In genomic region chr2:11410101-11410500, GRCh38 we compare ENCODE assay signal across 1 cellular context.
TF ChIP-seq lines count a peak whose summit lies in the region.

No MANE protein-coding gene starts in this region.

TF ChIP-seq in HepG2, 621 proteins besides CTCF, POLR2A, EP300 and RAD21 (continued from another document):
- no peak for TF ChIP-seq GRHL1 (CRISPR knock-in tag; conservative IDR thresholded peaks at IDR 0.05)
